ENCODE assay signal across 8 cellular contexts in the genomic region with DNA sequence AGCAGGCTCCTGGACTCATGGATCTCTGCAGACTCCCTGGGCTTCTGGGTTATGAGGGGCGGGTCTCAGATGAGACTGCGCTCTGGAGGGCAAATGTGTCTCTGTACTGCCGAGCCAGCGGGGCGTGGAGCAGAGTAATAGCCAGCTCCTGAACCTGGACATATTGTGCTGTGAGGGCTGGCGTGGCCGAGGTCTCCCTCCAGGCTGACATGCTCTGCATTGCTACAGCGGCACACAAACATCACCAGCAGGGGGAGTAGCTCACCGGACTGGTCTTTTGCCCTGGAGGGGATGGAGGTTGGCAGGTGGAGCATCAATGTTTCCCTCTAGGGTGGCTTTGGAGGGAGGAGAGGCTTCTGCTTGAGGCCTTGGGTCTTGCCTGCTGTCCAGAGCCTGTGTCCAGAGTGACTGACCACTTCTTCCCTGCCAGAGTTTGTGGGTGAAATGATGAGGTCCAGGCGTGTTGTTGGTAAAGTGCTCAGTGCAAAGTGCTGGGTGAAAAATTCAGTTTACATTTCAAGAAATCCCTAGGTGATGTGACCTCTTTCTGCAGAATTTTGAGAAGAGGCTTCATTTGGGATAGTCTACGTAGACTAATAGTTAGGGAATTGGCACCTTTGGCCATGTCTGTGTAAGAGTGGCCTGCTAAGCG. TPM values are rescaled to one million over a fixed set of nuclear protein-coding genes. Genes with fewer than 3 reads are reported as not detected.
DNase-seq lines count a peak whose midpoint lies in the region; ATAC-seq and TF ChIP-seq lines count a peak whose summit lies in the region.

No MANE protein-coding gene starts in this region.

- H3K27me3 Mint-ChIP-seq in activated CD8-positive, alpha-beta T cell treated with anti-CD3 and anti-CD28 coated beads, Interleukin-2, amount 10 ng/mL, durations not matched to agents 7 days and 5 days (ENCODE audit: low read depth) = peaks cover 30% of the 10 kb centered on the region
- H3K27me3 Mint-ChIP-seq in osteocyte (ENCODE audit: unreplicated experiment) = peaks cover 19% of the 10 kb centered on the region

- peak; percentile 87 for TF ChIP-seq CTCF in GM20000 (IDR thresholded peaks at IDR 0.05; ENCODE audit: extremely low read depth, missing control alignments)
- peak; percentile 51 for TF ChIP-seq CTCF in osteocyte (IDR thresholded peaks at IDR 0.05)

- H3K9me3 Mint-ChIP-seq in activated CD8-positive, alpha-beta T cell treated with anti-CD3 and anti-CD28 coated beads, Interleukin-2, amount 10 ng/mL, durations not matched to agents 7 days and 5 days (ENCODE audit: insufficient read depth) = no peaks in the 10 kb centered on the region
- H3K9me3 Mint-ChIP-seq in osteocyte (ENCODE audit: unreplicated experiment) = no peaks in the 10 kb centered on the region

- ATAC-seq in activated CD8-positive, alpha-beta T cell treated with anti-CD3 and anti-CD28 coated beads, Interleukin-2, amount 10 ng/mL, durations not matched to agents 7 days and 5 days = peak; percentile 83
- no peak for ATAC-seq in HG03097 (IDR thresholded peaks at IDR 0.05; ENCODE audit: low FRiP score, unreplicated experiment)

- no peak for TF ChIP-seq POLR2A in erythroblast (IDR thresholded peaks at IDR 0.05; ENCODE audit: low read length)

- POLR2A ChIA-PET in activated CD8-positive, alpha-beta T cell treated with anti-CD3 and anti-CD28 coated beads, Interleukin-2, amount 10 ng/mL, durations not matched to agents 7 days and 5 days (lab: Charles Lee) = no interaction called here

- CTCF ChIA-PET in activated CD8-positive, alpha-beta T cell treated with anti-CD3 and anti-CD28 coated beads, Interleukin-2, amount 10 ng/mL, durations not matched to agents 7 days and 5 days (lab: Charles Lee) = interaction anchor here (0.6 to 3.8 kb wide), 31 partner anchors 8 to 542 kb away, joined by 3 to 39 read pairs (median 5); no protein-coding TSS in a partner anchor

- no peak overlapping the region for H3K27ac Mint-ChIP-seq in activated CD8-positive, alpha-beta T cell treated with anti-CD3 and anti-CD28 coated beads, Interleukin-2, amount 10 ng/mL, durations not matched to agents 7 days and 5 days
- no peak overlapping the region for H3K27ac Mint-ChIP-seq in osteocyte (ENCODE audit: unreplicated experiment)

- no peak overlapping the region for H3K4me3 Mint-ChIP-seq in activated CD8-positive, alpha-beta T cell treated with anti-CD3 and anti-CD28 coated beads, Interleukin-2, amount 10 ng/mL, durations not matched to agents 7 days and 5 days
- H3K4me3 Mint-ChIP-seq in osteocyte (ENCODE audit: unreplicated experiment) = no peak overlapping the region

- DNase-seq in AG20443 (ENCODE audit: low spot score) (peak; percentile 55), GM20000 (ENCODE audit: low spot score) (peak; percentile 70), NCI-H748 treated with DMSO at 0.1 percent for 48 hours (lab: John Stamatoyannopoulos, UW) (peak; percentile 47), erythroblast (lab: John Stamatoyannopoulos, UW) (peak; percentile 44 to 62), osteocyte (ENCODE audit: extremely low spot score, unreplicated experiment) (peak; percentile 84), DMS153 (lab: John Stamatoyannopoulos, UW) (no peak)
- peak; percentile 80 for DNase-seq in activated CD8-positive, alpha-beta T cell treated with anti-CD3 and anti-CD28 coated beads, Interleukin-2, amount 10 ng/mL, durations not matched to agents 7 days and 5 days

- H3K36me3 Mint-ChIP-seq in activated CD8-positive, alpha-beta T cell treated with anti-CD3 and anti-CD28 coated beads, Interleukin-2, amount 10 ng/mL, durations not matched to agents 7 days and 5 days (ENCODE audit: low read depth) = no peaks in the 10 kb centered on the region
- H3K36me3 Mint-ChIP-seq in osteocyte (ENCODE audit: unreplicated experiment) = no peaks in the 10 kb centered on the region

- H3K4me1 Mint-ChIP-seq in activated CD8-positive, alpha-beta T cell treated with anti-CD3 and anti-CD28 coated beads, Interleukin-2, amount 10 ng/mL, durations not matched to agents 7 days and 5 days (ENCODE audit: low read depth) = peaks cover 2% of the 10 kb centered on the region
- H3K4me1 Mint-ChIP-seq in osteocyte (ENCODE audit: unreplicated experiment) = peaks cover 11% of the 10 kb centered on the region

RNA-seq across cellular contexts. Expression of a gene that starts 10.9 kb away (rescaled TPM):
- total RNA-seq in activated CD8-positive, alpha-beta T cell treated with anti-CD3 and anti-CD28 coated beads, Interleukin-2, amount 10 ng/mL, durations not matched to agents 7 days and 5 days = 1 to 10 TPM; 7.4 to 7.7 TPM
- total RNA-seq in osteocyte = 0.71 and 1.0 TPM in 2 replicates
